29 cellular contexts compared by ENCODE assay signal in genomic region chr7:50988465-50988864, GRCh38.
"Had no signal": no experiment of that assay in that cellular context is flagged by ENCODE, and none has a peak within 500 bp of the region (broad histone marks: within the 10 kb centered on the region; RNA-seq: fewer than 3 reads in every experiment).

No MANE protein-coding gene starts in this region.

- DNase-seq: activated CD4-positive, alpha-beta T cell treated with anti-CD3 and anti-CD28 coated beads, Interleukin-2, amount 10 ng/mL, durations not matched to agents 24 days and 14 days; activated CD4-positive, alpha-beta T cell treated with anti-CD3 and anti-CD28 coated beads, Interleukin-2, amount 50 U/mL, for 4 hours; activated CD8-positive, alpha-beta T cell treated with anti-CD3 and anti-CD28 coated beads for 36 hours; activated effector memory CD4-positive, alpha-beta T cell treated with anti-CD3 and anti-CD28 coated beads, Interleukin-2, amount 50 U/mL, for 16 hours; activated naive CD4-positive, alpha-beta T cell; activated naive CD4-positive, alpha-beta T cell treated with anti-CD3 and anti-CD28 coated beads, Interleukin-2, amount 50 U/mL, for 16 hours; activated naive CD8-positive, alpha-beta T cell treated with anti-CD3 and anti-CD28 coated beads for 36 hours; activated T-cell treated with anti-CD3 and anti-CD28 coated beads, Interleukin-2, amount 50 U/mL, for 1 hour; activated T-cell treated with anti-CD3 and anti-CD28 coated beads, Interleukin-2, amount 50 U/mL, for 72 hours; amniotic stem cell; aorta; brain microvascular endothelial cell; central memory CD4-positive, alpha-beta T cell; NCI-H1092 treated with DMSO at 0.1 percent for 48 hours; NCI-H1417; NCI-H146; NCI-H187; NCI-H2029 treated with DMSO at 0.1 percent for 48 hours; NCI-H2107; NCI-H2171; NCI-H510A; NCI-H526; NCI-H748 treated with DMSO at 0.1 percent for 48 hours; NK-92 treated with Interleukin-12 subunit alpha and Interleukin-12 subunit beta, amount 100 ng/mL, for 24 hours; Right ventricle myocardium superior; SW 1271; T1000; WERI-Rb-1 had no signal

- H3K4me1 Mint-ChIP-seq: activated CD4-positive, alpha-beta T cell treated with anti-CD3 and anti-CD28 coated beads, Interleukin-2, amount 10 ng/mL, durations not matched to agents 24 days and 14 days; activated naive CD8-positive, alpha-beta T cell treated with anti-CD3 and anti-CD28 coated beads for 36 hours; activated T-helper 17 cell treated with anti-CD3 and anti-CD28 coated beads, Interleukin-2, amount 50 U/mL, for 72 hours had no signal

- H3K4me3 Mint-ChIP-seq: activated CD4-positive, alpha-beta T cell treated with anti-CD3 and anti-CD28 coated beads, Interleukin-2, amount 10 ng/mL, durations not matched to agents 24 days and 14 days; activated CD8-positive, alpha-beta T cell treated with anti-CD3 and anti-CD28 coated beads for 36 hours; activated naive CD8-positive, alpha-beta T cell treated with anti-CD3 and anti-CD28 coated beads for 36 hours; activated T-cell treated with anti-CD3 and anti-CD28 coated beads, Interleukin-2, amount 50 U/mL, for 72 hours; activated T-helper 17 cell treated with anti-CD3 and anti-CD28 coated beads, Interleukin-2, amount 50 U/mL, for 72 hours had no signal

- ATAC-seq: activated CD8-positive, alpha-beta T cell treated with anti-CD3 and anti-CD28 coated beads for 36 hours; activated T-cell treated with anti-CD3 and anti-CD28 coated beads, Interleukin-2, amount 50 U/mL, for 72 hours; activated T-helper 17 cell treated with anti-CD3 and anti-CD28 coated beads, Interleukin-2, amount 50 U/mL, for 72 hours had no signal

- H3K36me3 ChIP-seq: brain microvascular endothelial cell, WERI-Rb-1 had no signal

- H3K27me3 ChIP-seq: brain microvascular endothelial cell had no signal

- H3K27ac ChIP-seq: brain microvascular endothelial cell, WERI-Rb-1 had no signal

- H3K27ac Mint-ChIP-seq: activated CD4-positive, alpha-beta T cell treated with anti-CD3 and anti-CD28 coated beads, Interleukin-2, amount 10 ng/mL, durations not matched to agents 24 days and 14 days; activated CD8-positive, alpha-beta T cell treated with anti-CD3 and anti-CD28 coated beads for 36 hours; activated naive CD8-positive, alpha-beta T cell treated with anti-CD3 and anti-CD28 coated beads for 36 hours; activated T-cell treated with anti-CD3 and anti-CD28 coated beads, Interleukin-2, amount 50 U/mL, for 72 hours; activated T-helper 17 cell treated with anti-CD3 and anti-CD28 coated beads, Interleukin-2, amount 50 U/mL, for 72 hours had no signal
